ENCODE assay signal across 18 cellular contexts in the genomic region with DNA sequence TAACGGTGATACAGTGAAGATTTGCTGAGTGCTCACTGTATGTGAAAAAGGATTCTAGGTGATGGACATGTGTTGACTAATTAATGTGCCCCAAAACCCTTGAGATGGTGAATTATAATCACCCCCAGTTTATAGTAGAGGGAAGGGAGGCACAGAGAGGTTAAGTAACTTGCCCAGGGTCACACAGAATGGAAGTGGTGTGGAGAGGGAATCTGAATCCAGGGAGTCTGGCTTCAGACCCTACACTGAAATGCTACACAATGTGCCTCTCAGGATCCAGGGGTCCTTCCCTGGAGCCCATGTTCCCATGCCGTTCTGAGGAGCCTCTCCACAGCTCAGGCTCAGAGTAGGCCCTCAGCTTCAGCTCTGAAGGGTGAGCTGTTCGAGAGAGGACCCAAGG. TPM values are rescaled to one million over a fixed set of nuclear protein-coding genes. Genes with fewer than 3 reads are reported as not detected.
A peak's percentile ranks its signal among the peaks of the same experiment; 100 is the strongest.
DNase-seq lines count a peak whose midpoint lies in the region; ATAC-seq, FAIRE-seq and TF ChIP-seq lines count a peak whose summit lies in the region.
"Had no signal": no experiment of that assay in that cellular context is flagged by ENCODE, and none has a peak within 500 bp of the region (broad histone marks: within the 10 kb centered on the region; RNA-seq: fewer than 3 reads in every experiment).

No MANE protein-coding gene starts in this region.

- in situ Hi-C loops in brain microvascular endothelial cell (cut with HindIII; ENCODE audit: low pct_ligation_motif_present, low sequenced_read_pairs): no loop called here

- TF ChIP-seq POLR2A in A549 (IDR thresholded peaks at IDR 0.05; ENCODE audit: low read length): no peak

- no peak for TF ChIP-seq RAD21 in A549 (conservative IDR thresholded peaks at IDR 0.05 in 1 of 2, IDR thresholded peaks at IDR 0.05 in 1 of 2)

- FAIRE-seq in A549 (lab: Jason Lieb, UNC): no peak
- FAIRE-seq: D721Med, G401.6, GM12891, GM18507 had no signal

- CTCF ChIA-PET in A549 (lab: Yijun Ruan, JAX) (interaction anchor here (0.5 to 6.1 kb wide), 15 partner anchors 11 to 211 kb away, joined by 3 to 69 read pairs (median 6); partner anchors contain the start of gene TRPV2), HEK293 (lab: Yijun Ruan, JAX) (interaction anchor here (0.7 to 2.3 kb wide), 9 partner anchors 10 to 101 kb away, joined by 3 to 19 read pairs (median 4); no protein-coding TSS in a partner anchor)

- no peak overlapping the region for H3K4me2 ChIP-seq in A549
- H3K4me2 ChIP-seq: GM23338, KMS-11 had no signal

- H3K4me1 ChIP-seq in A549 (0 out of 3 replicates have a peak, but pooled peaks cover 3% of the 10 kb centered on the region), HEK293 (ENCODE audit: control insufficient read depth, insufficient read depth, low read length) (no peaks in the 10 kb centered on the region)
- H3K4me1 ChIP-seq: Caco-2 had no signal

- no peaks in the 10 kb centered on the region for H3K9me3 Mint-ChIP-seq in stimulated activated effector memory CD8-positive, alpha-beta T cell treated with anti-CD3 and anti-CD28 coated beads, Interleukin-12 subunit alpha, Interleukin-12 subunit beta, amount 100 ng/mL, for 72 hours
- H3K9me3 Mint-ChIP-seq: CD4-positive, alpha-beta T cell; GM23338; H9 had no signal

- H3K27me3 ChIP-seq in brain microvascular endothelial cell (replicated peaks): no peaks in the 10 kb centered on the region
- H3K27me3 ChIP-seq: BE2C had no signal

- peaks cover 90% of the 10 kb centered on the region for H3K36me3 Mint-ChIP-seq in stimulated activated effector memory CD8-positive, alpha-beta T cell treated with anti-CD3 and anti-CD28 coated beads, Interleukin-12 subunit alpha, Interleukin-12 subunit beta, amount 100 ng/mL, for 72 hours

- WGBS in A549 (ENCODE audit: missing lambda C conversion rate): 74% methylated on average over 3 of the region's 3 CpGs

- no peaks in the 10 kb centered on the region for H3K9me3 ChIP-seq in A549
- no peaks in the 10 kb centered on the region for H3K9me3 ChIP-seq in HEK293 (ENCODE audit: control insufficient read depth, insufficient read depth, low read depth, low read length)
- H3K9me3 ChIP-seq: BE2C, Caco-2 had no signal

- ATAC-seq in A549: no peak
- ATAC-seq in stimulated activated effector memory CD8-positive, alpha-beta T cell treated with anti-CD3 and anti-CD28 coated beads, Interleukin-12 subunit alpha, Interleukin-12 subunit beta, amount 100 ng/mL, for 72 hours: no peak
- ATAC-seq: GM23338 had no signal

- POLR2A ChIA-PET in A549 (lab: Yijun Ruan, JAX) (interaction anchor here (4.5 kb wide), 1 partner anchor 11 kb away, joined by 43 read pairs; no protein-coding TSS in a partner anchor), HEK293 (lab: Yijun Ruan, JAX) (interaction anchor here (1.6 to 3.6 kb wide), 4 partner anchors 12 to 46 kb away, joined by 7 to 41 read pairs (median 15); partner anchors contain the start of gene UBB)

- H3K4me3 ChIP-seq in A549: no peak overlapping the region
- no peak overlapping the region for H3K4me3 ChIP-seq in HEK293 (ENCODE audit: low read depth, low read length)
- H3K4me3 ChIP-seq in brain microvascular endothelial cell (ENCODE audit: low read depth, low read length): no peak overlapping the region
- H3K4me3 ChIP-seq: GM23338 had no signal

- H3K27ac Mint-ChIP-seq in stimulated activated effector memory CD8-positive, alpha-beta T cell treated with anti-CD3 and anti-CD28 coated beads, Interleukin-12 subunit alpha, Interleukin-12 subunit beta, amount 100 ng/mL, for 72 hours: peak overlapping the region; percentile 78
- H3K27ac Mint-ChIP-seq: CD4-positive, alpha-beta T cell; GM23338; H9 had no signal

- no peak overlapping the region for H3K27ac ChIP-seq in A549
- H3K27ac ChIP-seq in HEK293 (ENCODE audit: extremely low read depth, low read depth, low read length): no peak overlapping the region
- no peak overlapping the region for H3K27ac ChIP-seq in brain microvascular endothelial cell
- H3K27ac ChIP-seq: C4-2B, KMS-11 had no signal

- no peak overlapping the region for H3K4me3 Mint-ChIP-seq in stimulated activated effector memory CD8-positive, alpha-beta T cell treated with anti-CD3 and anti-CD28 coated beads, Interleukin-12 subunit alpha, Interleukin-12 subunit beta, amount 100 ng/mL, for 72 hours
- H3K4me3 Mint-ChIP-seq: CD4-positive, alpha-beta T cell; GM23338; H9 had no signal

- peaks cover 12% of the 10 kb centered on the region for H3K4me1 Mint-ChIP-seq in stimulated activated effector memory CD8-positive, alpha-beta T cell treated with anti-CD3 and anti-CD28 coated beads, Interleukin-12 subunit alpha, Interleukin-12 subunit beta, amount 100 ng/mL, for 72 hours

- no peaks in the 10 kb centered on the region for H3K36me3 ChIP-seq in HEK293 (ENCODE audit: control insufficient read depth in 2 of 2, insufficient read depth in 1 of 2, low read length in 2 of 2)
- peaks cover 80% of the 10 kb centered on the region for H3K36me3 ChIP-seq in brain microvascular endothelial cell (replicated peaks)
- H3K36me3 ChIP-seq: BE2C had no signal

- no peak for TF ChIP-seq EP300 in A549 (IDR thresholded peaks at IDR 0.05)

- DNase-seq in A549 (ENCODE audit: low read depth in 1 of 2, low spot score in 1 of 2) (no peak), astrocyte of the hippocampus (ENCODE audit: low read depth, low spot score) (peak; percentile 0), brain microvascular endothelial cell (no peak), NCI-H1930 (lab: John Stamatoyannopoulos, UW) (no peak)
- no peak for DNase-seq in stimulated activated effector memory CD8-positive, alpha-beta T cell treated with anti-CD3 and anti-CD28 coated beads, Interleukin-12 subunit alpha, Interleukin-12 subunit beta, amount 100 ng/mL, for 72 hours (ENCODE audit: low spot score in 2 of 2)
- DNase-seq: ACHN; BE2C; Caco-2; CD4-positive, alpha-beta T cell; H9 had no signal

- TF ChIP-seq CTCF in A549 (IDR thresholded peaks at IDR 0.05): no peak
- TF ChIP-seq CTCF in HEK293 (tag by site-specific recombination; IDR thresholded peaks at IDR 0.05): no peak
- no peak for TF ChIP-seq CTCF in brain microvascular endothelial cell (IDR thresholded peaks at IDR 0.05; ENCODE audit: low read depth, low read length, missing control alignments)

TF ChIP-seq in A549, 52 proteins besides CTCF, POLR2A, EP300 and RAD21:
- TF ChIP-seq KDM5A (IDR thresholded peaks at IDR 0.05) (no peak), CHD2 (IDR thresholded peaks at IDR 0.05; ENCODE audit: low read length, partially characterized antibody) (no peak), NFE2L2 (conservative IDR thresholded peaks at IDR 0.05; ENCODE audit: low read length) (no peak), ZFP36 (IDR thresholded peaks at IDR 0.05; ENCODE audit: borderline replicate concordance, partially characterized antibody) (peak; percentile 41), KDM1A (IDR thresholded peaks at IDR 0.05; ENCODE audit: low read depth) (no peak)

TF ChIP-seq in HEK293, 187 proteins besides CTCF, POLR2A, EP300 and RAD21:
- TF ChIP-seq ZBTB10 (tag by site-specific recombination; IDR thresholded peaks at IDR 0.05) (no peak), ZNF768 (tag by site-specific recombination; IDR thresholded peaks at IDR 0.05) (peak; percentile 61; the same call in 1 of the 2 replicates)

RNA-seq across cellular contexts. Expression of gene TRPV2, which starts 11.6 kb away (rescaled TPM):
- polyA plus RNA-seq in A549 (2011; rRNA removed) (0.31 and 0.60 TPM in 2 replicates), A549 (2017; fragmentation: RNase III; extraction: RNeasy Plus Mini Kit Qiagen cat#74134 plus additional on column Dnase treatment) (0.35 to 0.62 TPM (median 0.61 TPM) in 3 replicates)
- polyA plus RNA-seq in A549 (2012; cell fraction: cytosol; rRNA removed): 0.87 and 1.1 TPM in 2 replicates
- polyA plus RNA-seq in A549 (2012; cell fraction: nucleus; rRNA removed): 0.86 and 1.7 TPM in 2 replicates
- polyA minus RNA-seq in A549 (2011; rRNA and poly(A)+ RNA removed): 0.37 and 0.73 TPM in 2 replicates

RNA-seq across cellular contexts. Expression of gene UBB, which starts 46.1 kb away (rescaled TPM):
- 2,851 and 4,311 TPM in 2 replicates for polyA plus RNA-seq in A549 (2011; rRNA removed)
- 3,984 and 4,472 TPM in 2 replicates for polyA plus RNA-seq in A549 (2012; cell fraction: cytosol; rRNA removed)
- 2,091 and 2,511 TPM in 2 replicates for polyA plus RNA-seq in A549 (2012; cell fraction: nucleus; rRNA removed)
- polyA plus RNA-seq in A549 (2017; fragmentation: RNase III; extraction: RNeasy Plus Mini Kit Qiagen cat#74134 plus additional on column Dnase treatment): 2,383 to 2,467 TPM (median 2,404 TPM) in 3 replicates
- polyA minus RNA-seq in A549 (2011; rRNA and poly(A)+ RNA removed): 2,750 and 3,886 TPM in 2 replicates
